Comparison of ENCODE assay signal across 10 cellular contexts in genomic region chr15:40793216-40793989, GRCh38. TPM values are rescaled to one million over a fixed set of nuclear protein-coding genes. Genes with fewer than 3 reads are reported as not detected.
DNase-seq lines count a peak whose midpoint lies in the region; ATAC-seq and TF ChIP-seq lines count a peak whose summit lies in the region.
"Had no signal": no experiment of that assay in that cellular context is flagged by ENCODE, and none has a peak within 500 bp of the region (broad histone marks: within the 10 kb centered on the region; RNA-seq: fewer than 3 reads in every experiment).

No MANE protein-coding gene starts in this region.

- H3K27me3 Mint-ChIP-seq in WTC11 (ENCODE audit: low read depth) = no peaks in the 10 kb centered on the region
- no peaks in the 10 kb centered on the region for H3K27me3 Mint-ChIP-seq in activated T-helper 1 cell treated with anti-CD3 and anti-CD28 coated beads, Interleukin-12 subunit alpha, Interleukin-12 subunit beta, Interleukin-2, Interleukin-4 antibody, amounts not matched to agents 30 ng/mL and 10 ng/mL and 1 ng/mL, durations not matched to agents 14 hours and 24 hours and 36 hours (ENCODE audit: insufficient read depth)
- H3K27me3 Mint-ChIP-seq: stimulated activated naive B cell treated with anti-CD40 and anti-IgM and Interleukin-4, amounts not matched to agents 10 μg/mL and 1 μg/mL and 100 μg/mL, for 72 hours had no signal

- CTCF ChIA-PET in WTC11 (lab: Charles Lee) = interaction anchor here (1.0 kb wide), 1 partner anchor 22 kb away, joined by 3 read pairs; no protein-coding TSS in a partner anchor

- H3K4me1 ChIP-seq in hepatocyte (ENCODE audit: insufficient read depth) (peaks cover 6% of the 10 kb centered on the region), spleen (peaks cover 0 to 60% (median 26%) of the 10 kb centered on the region in 6 donors)

- H2AFZ ChIP-seq in hepatocyte = no peak overlapping the region

- peak overlapping the region; percentile 85 for H3K27ac ChIP-seq in hepatocyte
- H3K27ac ChIP-seq in spleen = no peak overlapping the region

- no peak overlapping the region for H3K4me3 ChIP-seq in hepatocyte
- H3K4me3 ChIP-seq in spleen = no peak overlapping the region

- peaks cover 10% of the 10 kb centered on the region for H3K36me3 Mint-ChIP-seq in WTC11
- peaks cover 19% of the 10 kb centered on the region for H3K36me3 Mint-ChIP-seq in activated T-helper 1 cell treated with anti-CD3 and anti-CD28 coated beads, Interleukin-12 subunit alpha, Interleukin-12 subunit beta, Interleukin-2, Interleukin-4 antibody, amounts not matched to agents 30 ng/mL and 10 ng/mL and 1 ng/mL, durations not matched to agents 14 hours and 24 hours and 36 hours (ENCODE audit: low read depth)

- peaks cover 65% of the 10 kb centered on the region for H3K79me2 ChIP-seq in hepatocyte

- DNase-seq in stimulated activated CD4-positive, alpha-beta T cell treated with anti-CD3 and anti-CD28 coated beads, Interleukin-12 subunit alpha, Interleukin-12 subunit beta, amount 100 ng/mL, for 48 hours (ENCODE audit: low read depth in 2 of 3, low spot score in 1 of 3) = peak; percentile 25 to 29 (median 28)
- no peak for DNase-seq in stimulated activated CD4-positive, alpha-beta T cell treated with anti-CD3 and anti-CD28 coated beads, Interleukin-12 subunit alpha, Interleukin-12 subunit beta, amount 100 ng/mL, for 4 hours
- DNase-seq in WTC11 (ENCODE audit: low spot score) (no peak), hepatocyte (ENCODE audit: low spot score) (peak; percentile 63), spleen (no peak), SK-N-DZ (ENCODE audit: low spot score) (no peak)
- DNase-seq in activated T-helper 1 cell treated with anti-CD3 and anti-CD28 coated beads, Interleukin-12 subunit alpha, Interleukin-12 subunit beta, Interleukin-2, Interleukin-4 antibody, amounts not matched to agents 30 ng/mL and 10 ng/mL and 1 ng/mL, durations not matched to agents 14 hours and 24 hours and 36 hours (ENCODE audit: low spot score) = no peak
- DNase-seq: left cardiac atrium; stimulated activated naive B cell treated with anti-CD40 and anti-IgM and Interleukin-4, amounts not matched to agents 10 μg/mL and 1 μg/mL and 100 μg/mL, for 72 hours had no signal

- no peak overlapping the region for H3K4me3 Mint-ChIP-seq in WTC11
- H3K4me3 Mint-ChIP-seq in activated T-helper 1 cell treated with anti-CD3 and anti-CD28 coated beads, Interleukin-12 subunit alpha, Interleukin-12 subunit beta, Interleukin-2, Interleukin-4 antibody, amounts not matched to agents 30 ng/mL and 10 ng/mL and 1 ng/mL, durations not matched to agents 14 hours and 24 hours and 36 hours = no peak overlapping the region
- H3K4me3 Mint-ChIP-seq: stimulated activated naive B cell treated with anti-CD40 and anti-IgM and Interleukin-4, amounts not matched to agents 10 μg/mL and 1 μg/mL and 100 μg/mL, for 72 hours had no signal

- no peaks in the 10 kb centered on the region for H3K9me2 ChIP-seq in hepatocyte (replicated peaks; ENCODE audit: insufficient read depth)

- 68% methylated on average over 9 of the region's 9 CpGs for WGBS in hepatocyte (ENCODE audit: low lambda C conversion rate, missing lambda C conversion rate)
- 67 to 83% (median 75%) methylated on average over 9 of the region's 9 CpGs for WGBS in spleen, 5 donors

- POLR2A ChIA-PET in WTC11 (lab: Charles Lee) = interaction anchor here (0.6 kb wide), 1 partner anchor 8 kb away, joined by 3 read pairs; no protein-coding TSS in a partner anchor

- H3K9me3 ChIP-seq in hepatocyte (ENCODE audit: low read depth) = no peaks in the 10 kb centered on the region
- H3K9me3 ChIP-seq in spleen = no peaks in the 10 kb centered on the region

- intact Hi-C loops in activated T-helper 1 cell treated with anti-CD3 and anti-CD28 coated beads, Interleukin-12 subunit alpha, Interleukin-12 subunit beta, Interleukin-2, Interleukin-4 antibody, amounts not matched to agents 30 ng/mL and 10 ng/mL and 1 ng/mL, durations not matched to agents 14 hours and 24 hours and 36 hours (cut with micrococcal nuclease) = no loop called here
- intact Hi-C loops in spleen (cut with DNase I; ENCODE audit: low total_unique reads) = no loop called here

- H3K4me1 Mint-ChIP-seq in WTC11 = peaks cover 46% of the 10 kb centered on the region
- peaks cover 15% of the 10 kb centered on the region for H3K4me1 Mint-ChIP-seq in activated T-helper 1 cell treated with anti-CD3 and anti-CD28 coated beads, Interleukin-12 subunit alpha, Interleukin-12 subunit beta, Interleukin-2, Interleukin-4 antibody, amounts not matched to agents 30 ng/mL and 10 ng/mL and 1 ng/mL, durations not matched to agents 14 hours and 24 hours and 36 hours (ENCODE audit: low read depth)

- H3K36me3 ChIP-seq in hepatocyte (replicated peaks; ENCODE audit: insufficient read depth, low read depth) (no peaks in the 10 kb centered on the region), spleen (peaks cover 0 to 35% (median 10%) of the 10 kb centered on the region in 6 donors)

- no peaks in the 10 kb centered on the region for H3K9me3 Mint-ChIP-seq in WTC11
- H3K9me3 Mint-ChIP-seq in activated T-helper 1 cell treated with anti-CD3 and anti-CD28 coated beads, Interleukin-12 subunit alpha, Interleukin-12 subunit beta, Interleukin-2, Interleukin-4 antibody, amounts not matched to agents 30 ng/mL and 10 ng/mL and 1 ng/mL, durations not matched to agents 14 hours and 24 hours and 36 hours = no peaks in the 10 kb centered on the region
- H3K9me3 Mint-ChIP-seq: stimulated activated naive B cell treated with anti-CD40 and anti-IgM and Interleukin-4, amounts not matched to agents 10 μg/mL and 1 μg/mL and 100 μg/mL, for 72 hours had no signal

- peak overlapping the region; percentile 2; the same call in 1 of the 2 replicates for H3K27ac Mint-ChIP-seq in WTC11
- no peak overlapping the region for H3K27ac Mint-ChIP-seq in activated T-helper 1 cell treated with anti-CD3 and anti-CD28 coated beads, Interleukin-12 subunit alpha, Interleukin-12 subunit beta, Interleukin-2, Interleukin-4 antibody, amounts not matched to agents 30 ng/mL and 10 ng/mL and 1 ng/mL, durations not matched to agents 14 hours and 24 hours and 36 hours
- H3K27ac Mint-ChIP-seq: stimulated activated naive B cell treated with anti-CD40 and anti-IgM and Interleukin-4, amounts not matched to agents 10 μg/mL and 1 μg/mL and 100 μg/mL, for 72 hours had no signal

- no peak overlapping the region for H3K4me2 ChIP-seq in hepatocyte

- TF ChIP-seq POLR2A in spleen (IDR thresholded peaks at IDR 0.05) = no peak

- TF ChIP-seq CTCF in WTC11 (IDR thresholded peaks at IDR 0.05) (no peak), hepatocyte (IDR thresholded peaks at IDR 0.05; ENCODE audit: poor library complexity) (no peak), spleen (IDR thresholded peaks at IDR 0.05 in 8 of 11, conservative IDR thresholded peaks at IDR 0.05 in 3 of 11) (no peak)

- no peaks in the 10 kb centered on the region for H3K27me3 ChIP-seq in hepatocyte
- no peaks in the 10 kb centered on the region for H3K27me3 ChIP-seq in spleen (replicated peaks in 1 of 7)

- no peaks in the 10 kb centered on the region for H4K20me1 ChIP-seq in hepatocyte (ENCODE audit: insufficient read depth, poor library complexity, severe bottlenecking)

- ATAC-seq in WTC11 (no peak), HG02852 (IDR thresholded peaks at IDR 0.05; ENCODE audit: unreplicated experiment) (no peak)
- ATAC-seq: stimulated activated naive B cell treated with anti-CD40 and anti-IgM and Interleukin-4, amounts not matched to agents 10 μg/mL and 1 μg/mL and 100 μg/mL, for 72 hours had no signal

RNA-seq across cellular contexts. Expression of gene ZFYVE19, which starts 13.5 kb away (rescaled TPM):
- total RNA-seq in WTC11 (2021) (17.3 to 18.9 TPM (median 17.6 TPM) in 3 replicates), hepatocyte (25.6 and 26.4 TPM in 2 replicates), spleen (10 to 100 TPM; 16.1 to 31.1 (median 20.3) TPM)
- polyA plus RNA-seq in hepatocyte (23.8 and 25.4 TPM in 2 replicates), spleen (10 to 100 TPM; 23.2 to 31.7 (median 27.3) TPM)
- 36.2 and 38.6 TPM in 2 replicates for total RNA-seq in activated T-helper 1 cell treated with anti-CD3 and anti-CD28 coated beads, Interleukin-12 subunit alpha, Interleukin-12 subunit beta, Interleukin-2, Interleukin-4 antibody, amounts not matched to agents 30 ng/mL and 10 ng/mL and 1 ng/mL, durations not matched to agents 14 hours and 24 hours and 36 hours
- polyA plus RNA-seq in SK-N-DZ (2014; cell fraction: cytosol; rRNA removed) = 35.9 and 37.3 TPM in 2 replicates
- polyA plus RNA-seq in SK-N-DZ (2014; cell fraction: nucleus; rRNA removed) = 53.6 and 67.3 TPM in 2 replicates

RNA-seq across cellular contexts. Expression of gene DNAJC17, which starts 13.9 kb away (rescaled TPM):
- 49.8 to 53.0 TPM (median 50.2 TPM) in 3 replicates for total RNA-seq in WTC11 (2021)
- 18.3 and 36.5 TPM in 2 replicates for total RNA-seq in hepatocyte
- 53.9 and 59.2 TPM in 2 replicates for polyA plus RNA-seq in hepatocyte
- 52.5 and 54.1 TPM in 2 replicates for total RNA-seq in activated T-helper 1 cell treated with anti-CD3 and anti-CD28 coated beads, Interleukin-12 subunit alpha, Interleukin-12 subunit beta, Interleukin-2, Interleukin-4 antibody, amounts not matched to agents 30 ng/mL and 10 ng/mL and 1 ng/mL, durations not matched to agents 14 hours and 24 hours and 36 hours
- total RNA-seq in spleen = 10 to 100 TPM; 16.2 to 57.1 (median 41.1) TPM
- polyA plus RNA-seq in spleen = 10 to 100 TPM; 52.5 to 61.5 (median 60.4) TPM
- polyA plus RNA-seq in SK-N-DZ (2014; cell fraction: cytosol; rRNA removed) = 67.8 and 69.3 TPM in 2 replicates
- 37.5 and 67.9 TPM in 2 replicates for polyA plus RNA-seq in SK-N-DZ (2014; cell fraction: nucleus; rRNA removed)

RNA-seq across cellular contexts. Expression of gene C15orf62, which starts 23.6 kb away (rescaled TPM):
- total RNA-seq in WTC11 (2021) (0.46 to 0.92 TPM (median 0.72 TPM) in 3 replicates), hepatocyte (0.43 and 2.6 TPM in 2 replicates), spleen (under 1 TPM in 6 of 7 donors, not detected in 1; 0.20 to 0.66 (median 0.39) TPM)
- polyA plus RNA-seq in hepatocyte (0.77 and 0.97 TPM in 2 replicates), spleen (under 1 TPM; 0.36 to 0.39 (median 0.38) TPM)
- 0.36 and 0.37 TPM in 2 replicates for total RNA-seq in activated T-helper 1 cell treated with anti-CD3 and anti-CD28 coated beads, Interleukin-12 subunit alpha, Interleukin-12 subunit beta, Interleukin-2, Interleukin-4 antibody, amounts not matched to agents 30 ng/mL and 10 ng/mL and 1 ng/mL, durations not matched to agents 14 hours and 24 hours and 36 hours
- 2.1 and 2.9 TPM in 2 replicates for polyA plus RNA-seq in SK-N-DZ (2014; cell fraction: cytosol; rRNA removed)
- polyA plus RNA-seq in SK-N-DZ (2014; cell fraction: nucleus; rRNA removed) = 1.9 and 2.4 TPM in 2 replicates

RNA-seq across cellular contexts. Expression of gene GCHFR, which starts 29.5 kb away (rescaled TPM):
- 42.3 to 63.8 TPM (median 62.9 TPM) in 3 replicates for total RNA-seq in WTC11 (2021)
- total RNA-seq in hepatocyte = 97.2 and 105 TPM in 2 replicates
- 165 and 213 TPM in 2 replicates for polyA plus RNA-seq in hepatocyte
- 31.3 and 35.7 TPM in 2 replicates for total RNA-seq in activated T-helper 1 cell treated with anti-CD3 and anti-CD28 coated beads, Interleukin-12 subunit alpha, Interleukin-12 subunit beta, Interleukin-2, Interleukin-4 antibody, amounts not matched to agents 30 ng/mL and 10 ng/mL and 1 ng/mL, durations not matched to agents 14 hours and 24 hours and 36 hours
- total RNA-seq in spleen = 10 to 100 TPM in 4 of 7 donors, 1 to 10 TPM in 3; 6.1 to 21.9 (median 13.6) TPM
- 10 to 100 TPM; 17.7 to 38.0 (median 23.6) TPM for polyA plus RNA-seq in spleen
- polyA plus RNA-seq in SK-N-DZ (2014; cell fraction: cytosol; rRNA removed) = 182 and 219 TPM in 2 replicates
- polyA plus RNA-seq in SK-N-DZ (2014; cell fraction: nucleus; rRNA removed) = 70.3 and 127 TPM in 2 replicates

RNA-seq across cellular contexts. Expression of gene PPP1R14D, which starts 35.1 kb away (rescaled TPM):
- total RNA-seq in WTC11 (2021) = 0.25 TPM in 1 of 3 replicates, not detected in the others
- 0.24 TPM in 1 of 2 replicates, not detected in the other for total RNA-seq in hepatocyte
- polyA plus RNA-seq in hepatocyte = 0.47 TPM in 1 of 2 replicates, not detected in the other
- not detected in 2 replicates for total RNA-seq in activated T-helper 1 cell treated with anti-CD3 and anti-CD28 coated beads, Interleukin-12 subunit alpha, Interleukin-12 subunit beta, Interleukin-2, Interleukin-4 antibody, amounts not matched to agents 30 ng/mL and 10 ng/mL and 1 ng/mL, durations not matched to agents 14 hours and 24 hours and 36 hours
- total RNA-seq in spleen = not detected
- under 1 TPM in 1 of 3 donors, not detected in 2; 0.30 TPM for polyA plus RNA-seq in spleen
- 0.65 TPM in 1 of 2 replicates, not detected in the other for polyA plus RNA-seq in SK-N-DZ (2014; cell fraction: cytosol; rRNA removed)
- not detected in 2 replicates for polyA plus RNA-seq in SK-N-DZ (2014; cell fraction: nucleus; rRNA removed)
- total RNA-seq: left cardiac atrium had no signal

Comparison
In these comparisons a context has a peak if more than half of its experiments do, and no peak if none do; other contexts are left out.
1. DNase-seq: peak in stimulated activated CD4-positive, alpha-beta T cell treated with anti-CD3 and anti-CD28 coated beads, Interleukin-12 subunit alpha, Interleukin-12 subunit beta, amount 100 ng/mL, for 48 hours (3 of 3) and hepatocyte (single experiment); none in stimulated activated CD4-positive, alpha-beta T cell treated with anti-CD3 and anti-CD28 coated beads, Interleukin-12 subunit alpha, Interleukin-12 subunit beta, amount 100 ng/mL, for 4 hours (single experiment), WTC11 (single experiment), activated T-helper 1 cell treated with anti-CD3 and anti-CD28 coated beads, Interleukin-12 subunit alpha, Interleukin-12 subunit beta, Interleukin-2, Interleukin-4 antibody, amounts not matched to agents 30 ng/mL and 10 ng/mL and 1 ng/mL, durations not matched to agents 14 hours and 24 hours and 36 hours (single experiment), spleen (single experiment) and SK-N-DZ (single experiment).